In the genomic region with DNA sequence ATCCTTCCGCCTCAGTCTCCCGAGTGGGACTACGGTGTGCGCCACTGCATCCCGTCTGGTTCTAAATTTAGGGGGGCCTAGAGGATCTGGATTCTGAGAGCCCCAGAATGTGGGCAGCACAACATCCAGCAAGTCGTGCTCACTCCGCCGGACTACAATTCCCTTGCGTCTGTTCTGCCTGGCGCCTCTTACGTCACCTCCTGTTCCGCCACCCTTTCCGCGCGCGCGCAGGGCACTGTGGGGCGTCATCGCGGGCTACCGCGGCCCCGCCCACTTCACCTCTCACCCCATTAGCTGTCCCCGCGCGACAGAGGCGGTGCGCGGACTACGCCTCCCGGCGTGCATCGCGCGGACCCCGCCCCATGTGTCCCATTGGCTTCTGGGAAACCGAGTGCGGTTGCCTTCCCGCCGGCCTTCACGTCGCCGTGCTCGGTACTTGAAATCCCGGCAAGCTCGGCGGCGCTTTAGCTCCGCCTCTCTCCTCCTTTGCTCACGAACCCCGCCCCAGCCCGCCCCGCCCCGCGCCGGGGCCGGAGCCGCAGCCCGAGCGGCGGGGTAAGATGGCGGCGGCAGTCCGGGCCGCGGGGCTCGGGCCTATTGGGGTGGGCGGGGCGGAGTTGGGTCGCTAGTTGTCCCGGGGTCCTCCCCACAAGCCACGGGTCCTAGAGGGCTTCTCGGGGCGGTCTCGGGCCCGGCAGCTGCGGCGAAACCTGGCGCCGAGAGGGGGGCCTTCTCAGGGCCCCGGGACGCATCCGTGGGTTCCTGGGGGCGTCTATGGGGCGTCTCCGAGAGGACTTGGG, we compare ENCODE assay signal across 8 cellular contexts. TPM values are rescaled to one million over a fixed set of nuclear protein-coding genes. Genes with fewer than 3 reads are reported as not detected.
A peak's percentile ranks its signal among the peaks of the same experiment; 100 is the strongest.
DNase-seq lines count a peak whose midpoint lies in the region; ATAC-seq and TF ChIP-seq lines count a peak whose summit lies in the region.

A gene with protein sequence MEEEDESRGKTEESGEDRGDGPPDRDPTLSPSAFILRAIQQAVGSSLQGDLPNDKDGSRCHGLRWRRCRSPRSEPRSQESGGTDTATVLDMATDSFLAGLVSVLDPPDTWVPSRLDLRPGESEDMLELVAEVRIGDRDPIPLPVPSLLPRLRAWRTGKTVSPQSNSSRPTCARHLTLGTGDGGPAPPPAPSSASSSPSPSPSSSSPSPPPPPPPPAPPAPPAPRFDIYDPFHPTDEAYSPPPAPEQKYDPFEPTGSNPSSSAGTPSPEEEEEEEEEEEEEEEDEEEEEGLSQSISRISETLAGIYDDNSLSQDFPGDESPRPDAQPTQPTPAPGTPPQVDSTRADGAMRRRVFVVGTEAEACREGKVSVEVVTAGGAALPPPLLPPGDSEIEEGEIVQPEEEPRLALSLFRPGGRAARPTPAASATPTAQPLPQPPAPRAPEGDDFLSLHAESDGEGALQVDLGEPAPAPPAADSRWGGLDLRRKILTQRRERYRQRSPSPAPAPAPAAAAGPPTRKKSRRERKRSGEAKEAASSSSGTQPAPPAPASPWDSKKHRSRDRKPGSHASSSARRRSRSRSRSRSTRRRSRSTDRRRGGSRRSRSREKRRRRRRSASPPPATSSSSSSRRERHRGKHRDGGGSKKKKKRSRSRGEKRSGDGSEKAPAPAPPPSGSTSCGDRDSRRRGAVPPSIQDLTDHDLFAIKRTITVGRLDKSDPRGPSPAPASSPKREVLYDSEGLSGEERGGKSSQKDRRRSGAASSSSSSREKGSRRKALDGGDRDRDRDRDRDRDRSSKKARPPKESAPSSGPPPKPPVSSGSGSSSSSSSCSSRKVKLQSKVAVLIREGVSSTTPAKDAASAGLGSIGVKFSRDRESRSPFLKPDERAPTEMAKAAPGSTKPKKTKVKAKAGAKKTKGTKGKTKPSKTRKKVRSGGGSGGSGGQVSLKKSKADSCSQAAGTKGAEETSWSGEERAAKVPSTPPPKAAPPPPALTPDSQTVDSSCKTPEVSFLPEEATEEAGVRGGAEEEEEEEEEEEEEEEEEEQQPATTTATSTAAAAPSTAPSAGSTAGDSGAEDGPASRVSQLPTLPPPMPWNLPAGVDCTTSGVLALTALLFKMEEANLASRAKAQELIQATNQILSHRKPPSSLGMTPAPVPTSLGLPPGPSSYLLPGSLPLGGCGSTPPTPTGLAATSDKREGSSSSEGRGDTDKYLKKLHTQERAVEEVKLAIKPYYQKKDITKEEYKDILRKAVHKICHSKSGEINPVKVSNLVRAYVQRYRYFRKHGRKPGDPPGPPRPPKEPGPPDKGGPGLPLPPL (plus strand): TSS at position 522 of the 800 bp plus-strand sequence. CDS start 2,818 bp downstream, outside the sequence.

- peak; percentile 44 for TF ChIP-seq POLR2A in GM18951 (IDR thresholded peaks at IDR 0.05; ENCODE audit: extremely low read depth, insufficient read depth, insufficient read length)

- H3K27ac Mint-ChIP-seq in immature natural killer cell: peak within 1 kb of the TSS; percentile 93 to 100 (median 98)

- H3K4me3 Mint-ChIP-seq in immature natural killer cell: peak within 1 kb of the TSS; percentile 92 to 97 (median 95)

- H3K4me1 Mint-ChIP-seq in immature natural killer cell: peaks cover 57 to 66% of the 10 kb centered on the region in 2 donors

- DNase-seq in AG08395 (ENCODE audit: low spot score): peak; percentile 98
- peak; percentile 92 for DNase-seq in NCI-H345 treated with DMSO at 0.1 percent for 48 hours (lab: John Stamatoyannopoulos, UW; ENCODE audit: unreplicated experiment)
- peak; percentile 94 to 99 (median 98) for DNase-seq in activated CD4-positive, CD25-positive, alpha-beta regulatory T cell (lab: John Stamatoyannopoulos, UW)
- DNase-seq in central memory CD4-positive, alpha-beta T cell: peak; percentile 100
- DNase-seq in immature natural killer cell: peak; percentile 100
- DNase-seq in smooth muscle cell of the brain vasculature (ENCODE audit: low read depth, low spot score): peak; percentile 100

- no peaks in the 10 kb centered on the region for H3K9me3 Mint-ChIP-seq in immature natural killer cell

- H3K36me3 Mint-ChIP-seq in immature natural killer cell: no peaks in the 10 kb centered on the region

- ATAC-seq in HG03196 (IDR thresholded peaks at IDR 0.05; ENCODE audit: unreplicated experiment): peak; percentile 55

- in situ Hi-C loops in GM18951 (cut with MboI; ENCODE audit: low sequenced_read_pairs, unreplicated experiment): no loop called here

- H3K27me3 Mint-ChIP-seq in immature natural killer cell (ENCODE audit: low read depth in 3 of 3): peaks cover 5 to 9% (median 8%) of the 10 kb centered on the region in 3 donors

RNA-seq across cellular contexts. Expression of the gene that starts here (rescaled TPM):
- polyA plus RNA-seq in immature natural killer cell: 1 to 10 TPM in 1 of 3 donors, under 1 TPM in 1, not detected in 1; 0.87 to 2.6 TPM

Comparison
In these comparisons a context has a peak if more than half of its experiments do, and no peak if none do; other contexts are left out.
1. Peak in every context shown above with its lines: DNase-seq and ATAC-seq.